In genomic region chr6:14638932-14639875, GRCh38 we compare ENCODE assay signal across 10 cellular contexts.
DNase-seq lines count a peak whose midpoint lies in the region; ATAC-seq and TF ChIP-seq lines count a peak whose summit lies in the region.
"Had no signal": no experiment of that assay in that cellular context is flagged by ENCODE, and none has a peak within 500 bp of the region (broad histone marks: within the 10 kb centered on the region; RNA-seq: fewer than 3 reads in every experiment).

No MANE protein-coding gene starts in this region.

- H3K36me3 Mint-ChIP-seq in dendritic cell treated with granulocyte-macrophage colony-stimulating factor and Interleukin-4, amounts not matched to agents 40 ng/mL and 50 ng/mL, for 4 days (ENCODE audit: low read depth) = no peaks in the 10 kb centered on the region
- H3K36me3 Mint-ChIP-seq in CD4-positive, alpha-beta T cell (ENCODE audit: low read depth) = no peaks in the 10 kb centered on the region
- H3K36me3 Mint-ChIP-seq: CD4-positive, CD25-positive, alpha-beta regulatory T cell had no signal

- ATAC-seq in GM18498 (IDR thresholded peaks at IDR 0.05; ENCODE audit: unreplicated experiment) = no peak
- ATAC-seq in CD4-positive, alpha-beta T cell (ENCODE audit: poor library complexity) = no peak

- no peaks in the 10 kb centered on the region for H3K36me3 ChIP-seq in mucosa of stomach (ENCODE audit: control insufficient read depth, insufficient read depth, low read length)
- H3K36me3 ChIP-seq: ovary had no signal

- H3K4me1 Mint-ChIP-seq in dendritic cell treated with granulocyte-macrophage colony-stimulating factor and Interleukin-4, amounts not matched to agents 40 ng/mL and 50 ng/mL, for 4 days (ENCODE audit: low read depth) = peaks cover 53% of the 10 kb centered on the region
- peaks cover 64% of the 10 kb centered on the region for H3K4me1 Mint-ChIP-seq in CD4-positive, alpha-beta T cell (ENCODE audit: low read depth)

- intact Hi-C loops in dendritic cell treated with granulocyte-macrophage colony-stimulating factor and Interleukin-4, amounts not matched to agents 40 ng/mL and 50 ng/mL, for 4 days (cut with micrococcal nuclease) = no loop called here
- intact Hi-C loops in CD4-positive, alpha-beta T cell (cut with DNase I, micrococcal nuclease) = loop anchor here in 1 of 2 experiments (10.0 kb wide), 2 partner anchors 96 to 364 kb away; no protein-coding TSS in a partner anchor

- H3K4me3 Mint-ChIP-seq in dendritic cell treated with granulocyte-macrophage colony-stimulating factor and Interleukin-4, amounts not matched to agents 40 ng/mL and 50 ng/mL, for 4 days = peak overlapping the region; percentile 77
- H3K4me3 Mint-ChIP-seq in CD4-positive, alpha-beta T cell = no peak overlapping the region
- H3K4me3 Mint-ChIP-seq: CD4-positive, CD25-positive, alpha-beta regulatory T cell had no signal

- CTCF ChIA-PET in CD4-positive, alpha-beta T cell (lab: Charles Lee) = no interaction called here

- no peaks in the 10 kb centered on the region for H3K9me3 Mint-ChIP-seq in dendritic cell treated with granulocyte-macrophage colony-stimulating factor and Interleukin-4, amounts not matched to agents 40 ng/mL and 50 ng/mL, for 4 days
- no peaks in the 10 kb centered on the region for H3K9me3 Mint-ChIP-seq in CD4-positive, alpha-beta T cell

- peak overlapping the region; percentile 82 for H3K27ac Mint-ChIP-seq in dendritic cell treated with granulocyte-macrophage colony-stimulating factor and Interleukin-4, amounts not matched to agents 40 ng/mL and 50 ng/mL, for 4 days
- no peak overlapping the region for H3K27ac Mint-ChIP-seq in CD4-positive, alpha-beta T cell

- no peak for TF ChIP-seq CTCF in CD4-positive, alpha-beta T cell (IDR thresholded peaks at IDR 0.05)

- H3K9me3 ChIP-seq in mucosa of stomach (ENCODE audit: control insufficient read depth, low read length) = no peaks in the 10 kb centered on the region
- no peaks in the 10 kb centered on the region for H3K9me3 ChIP-seq in CD4-positive, alpha-beta T cell (ENCODE audit: control insufficient read depth, low read length)
- H3K9me3 ChIP-seq: ovary had no signal

- no peak overlapping the region for H3K27ac ChIP-seq in CD4-positive, alpha-beta T cell (ENCODE audit: low read depth, low read length)

- H3K4me1 ChIP-seq in mucosa of stomach (ENCODE audit: control insufficient read depth, insufficient read depth, low read length) = peaks cover 16% of the 10 kb centered on the region

- POLR2A ChIA-PET in CD4-positive, alpha-beta T cell (lab: Charles Lee) = interaction anchor here (1.2 kb wide), 1 partner anchor 368 kb away, joined by 3 read pairs; no protein-coding TSS in a partner anchor

- DNase-seq in SIG-M5 treated with dmso at 0.1 percent for 504 hours (lab: John Stamatoyannopoulos, UW; ENCODE audit: unreplicated experiment) (peak; percentile 27), SIG-M5 (lab: John Stamatoyannopoulos, UW) (no peak), NCI-H2171 treated with DMSO at 0.1 percent for 48 hours (lab: John Stamatoyannopoulos, UW) (peak; percentile 88), GDM1 (lab: John Stamatoyannopoulos, UW) (no peak)
- no peak for DNase-seq in CD4-positive, alpha-beta T cell
- DNase-seq: CD4-positive, CD25-positive, alpha-beta regulatory T cell had no signal

- H3K4me3 ChIP-seq in mucosa of stomach (ENCODE audit: low read length) = no peak overlapping the region
- H3K4me3 ChIP-seq: ovary had no signal

- peaks cover 6% of the 10 kb centered on the region for H3K27me3 Mint-ChIP-seq in dendritic cell treated with granulocyte-macrophage colony-stimulating factor and Interleukin-4, amounts not matched to agents 40 ng/mL and 50 ng/mL, for 4 days
- H3K27me3 Mint-ChIP-seq in CD4-positive, alpha-beta T cell = no peaks in the 10 kb centered on the region
- H3K27me3 Mint-ChIP-seq: CD4-positive, CD25-positive, alpha-beta regulatory T cell had no signal

- no peaks in the 10 kb centered on the region for H3K27me3 ChIP-seq in mucosa of stomach (ENCODE audit: control insufficient read depth, insufficient read depth, low read length)
- H3K27me3 ChIP-seq in CD4-positive, alpha-beta T cell (ENCODE audit: control insufficient read depth, insufficient read depth, low read length) = no peaks in the 10 kb centered on the region
- H3K27me3 ChIP-seq: ovary had no signal

- peak overlapping the region; percentile 5 for H3K9ac ChIP-seq in mucosa of stomach (ENCODE audit: low read length)

Comparison
In these comparisons a context has a peak if more than half of its experiments do, and no peak if none do; other contexts are left out.
1. DNase-seq: peak in SIG-M5 treated with dmso at 0.1 percent for 504 hours (single experiment) and NCI-H2171 treated with DMSO at 0.1 percent for 48 hours (single experiment); none in SIG-M5 (single experiment), GDM1 (single experiment) and CD4-positive, alpha-beta T cell (0 of 10).